9 cellular contexts compared by ENCODE assay signal in the genomic region with DNA sequence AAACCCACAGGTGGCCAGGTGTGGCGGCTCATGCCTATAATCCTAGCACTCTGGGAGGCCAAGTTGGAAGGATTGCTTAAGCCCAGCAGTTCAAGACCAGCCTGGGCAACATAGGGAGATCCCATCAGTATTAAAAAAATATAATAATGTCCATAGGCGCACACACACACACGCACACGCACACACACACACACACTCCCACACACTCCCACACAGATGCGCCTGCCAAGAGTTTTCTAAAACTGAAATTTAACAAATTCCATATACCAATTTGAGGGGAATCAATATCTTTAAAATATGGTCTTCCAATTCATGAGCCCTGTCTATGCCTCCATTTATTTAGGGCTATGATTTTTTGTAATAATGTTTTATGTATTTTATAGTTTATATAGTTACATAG.
"Had no signal": no experiment of that assay in that cellular context is flagged by ENCODE, and none has a peak within 500 bp of the region (broad histone marks: within the 10 kb centered on the region; RNA-seq: fewer than 3 reads in every experiment).

No MANE protein-coding gene starts in this region.

- H3K4me2 ChIP-seq: KMS-11 had no signal

- H3K4me1 ChIP-seq: HAP-1 had no signal

- H3K9ac ChIP-seq: GM23248, KMS-11 had no signal

- FAIRE-seq: HTR-8/SVneo had no signal

- H2AFZ ChIP-seq: GM23248 had no signal

- H3K4me3 ChIP-seq: GM23248, HAP-1 had no signal

- DNase-seq: GM23248, GOT3, H7, IMR-90, KBM-7 had no signal

- ATAC-seq: HCT116 had no signal

- H3K9me3 ChIP-seq: HAP-1 had no signal

- H3K36me3 ChIP-seq: HAP-1 had no signal

- H3K27ac ChIP-seq: GM23248, KMS-11 had no signal
